Comparison of ENCODE assay signal across 7 cellular contexts in the genomic region with DNA sequence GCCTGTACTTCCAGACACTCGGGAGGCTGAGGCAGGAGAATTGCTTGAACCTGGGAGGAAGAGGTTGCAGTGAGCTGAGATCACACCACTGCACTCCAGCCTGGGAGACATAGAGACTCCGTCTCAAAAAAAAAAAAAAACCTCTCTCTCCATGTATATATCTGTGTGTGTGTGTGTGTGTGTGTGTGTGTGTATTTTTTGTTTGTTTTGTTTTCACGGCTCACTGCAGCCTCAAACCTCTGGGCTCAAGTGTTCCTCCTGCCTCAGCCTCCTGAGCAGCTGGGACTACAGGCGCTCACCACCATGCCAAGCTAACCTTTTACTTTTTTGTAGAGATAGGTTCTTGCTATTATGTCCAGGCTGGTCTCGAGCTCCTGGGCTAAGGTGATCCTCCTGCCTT. TPM values are rescaled to one million over a fixed set of nuclear protein-coding genes. Genes with fewer than 3 reads are reported as not detected.
A peak's percentile ranks its signal among the peaks of the same experiment; 100 is the strongest.
DNase-seq lines count a peak whose midpoint lies in the region; ATAC-seq and TF ChIP-seq lines count a peak whose summit lies in the region.
"Not testable (repeated sequence)": the region's sequence is repeated elsewhere in the genome, so short reads cannot be mapped to it uniquely, and the experiment has no call there.

No MANE protein-coding gene starts in this region.

- H2BK5ac ChIP-seq in trophoblast cell (ENCODE audit: low read depth, low read length, poor library complexity): peak overlapping the region; percentile 6

- not testable (repeated sequence) for H2AK5ac ChIP-seq in trophoblast cell (ENCODE audit: low read length)

- H3K79me1 ChIP-seq in trophoblast cell (ENCODE audit: low read length): peaks cover 17% of the 10 kb centered on the region

- H2BK12ac ChIP-seq in trophoblast cell (ENCODE audit: low read length): peak overlapping the region; percentile 50

- H3K4me3 Mint-ChIP-seq in CD8-positive, alpha-beta memory T cell: peak overlapping the region in 2 of 7 donors; percentile 13 to 74
- peak overlapping the region; percentile 55 for H3K4me3 Mint-ChIP-seq in T-helper 17 cell
- H3K4me3 Mint-ChIP-seq in activated T-helper 1 cell treated with anti-CD3 and anti-CD28 coated beads, Interleukin-12 subunit alpha, Interleukin-12 subunit beta, Interleukin-2, Interleukin-4 antibody, amounts not matched to agents 30 ng/mL and 10 ng/mL and 1 ng/mL, durations not matched to agents 14 hours and 24 hours and 36 hours; dendritic cell treated with granulocyte-macrophage colony-stimulating factor and Interleukin-4, amounts not matched to agents 40 ng/mL and 50 ng/mL, for 4 days: not testable (repeated sequence)

- H3K18ac ChIP-seq in trophoblast cell (ENCODE audit: low read length): not testable (repeated sequence)

- not testable (repeated sequence) for H3K27me3 ChIP-seq in CD8-positive, alpha-beta memory T cell (ENCODE audit: insufficient read depth, low read length, poor library complexity, severe bottlenecking); HL-60 (ENCODE audit: insufficient read depth, poor library complexity, severe bottlenecking); trophoblast cell (ENCODE audit: insufficient read depth, low read length)

- POLR2A ChIA-PET in CD8-positive, alpha-beta memory T cell (lab: Charles Lee): interaction anchor here (0.6 to 4.8 kb wide), 5 partner anchors 13 to 33 kb away, joined by 3 to 80 read pairs (median 24); partner anchors contain the start of gene PCBP1

- intact Hi-C loops in activated T-helper 1 cell treated with anti-CD3 and anti-CD28 coated beads, Interleukin-12 subunit alpha, Interleukin-12 subunit beta, Interleukin-2, Interleukin-4 antibody, amounts not matched to agents 30 ng/mL and 10 ng/mL and 1 ng/mL, durations not matched to agents 14 hours and 24 hours and 36 hours (cut with micrococcal nuclease); dendritic cell treated with granulocyte-macrophage colony-stimulating factor and Interleukin-4, amounts not matched to agents 40 ng/mL and 50 ng/mL, for 4 days (cut with micrococcal nuclease): not testable (repeated sequence)

- H3K27me3 Mint-ChIP-seq in CD8-positive, alpha-beta memory T cell; T-helper 17 cell; activated T-helper 1 cell treated with anti-CD3 and anti-CD28 coated beads, Interleukin-12 subunit alpha, Interleukin-12 subunit beta, Interleukin-2, Interleukin-4 antibody, amounts not matched to agents 30 ng/mL and 10 ng/mL and 1 ng/mL, durations not matched to agents 14 hours and 24 hours and 36 hours (ENCODE audit: insufficient read depth); dendritic cell treated with granulocyte-macrophage colony-stimulating factor and Interleukin-4, amounts not matched to agents 40 ng/mL and 50 ng/mL, for 4 days: not testable (repeated sequence)

- not testable (repeated sequence) for H3K4ac ChIP-seq in trophoblast cell (ENCODE audit: low read depth, low read length)

- not testable (repeated sequence) for H3K14ac ChIP-seq in trophoblast cell (ENCODE audit: low read length)

- not testable (repeated sequence) for H2BK120ac ChIP-seq in trophoblast cell (ENCODE audit: insufficient read depth, low read length, poor library complexity)

- H3K4me3 ChIP-seq in CD8-positive, alpha-beta memory T cell (ENCODE audit: low read length); HL-60 (replicated peaks; ENCODE audit: insufficient read depth, low read length); trophoblast cell (ENCODE audit: low read depth, low read length): not testable (repeated sequence)

- CTCF ChIA-PET in CD8-positive, alpha-beta memory T cell (lab: Charles Lee): interaction anchor here (0.9 to 9.2 kb wide), 8 partner anchors 14 to 37 kb away, joined by 3 to 105 read pairs (median 4); partner anchors contain the start of gene PCBP1

- not testable (repeated sequence) for H3K4me2 ChIP-seq in trophoblast cell (ENCODE audit: low read length)

- H3K4me1 ChIP-seq in CD8-positive, alpha-beta memory T cell (ENCODE audit: insufficient read depth, low read length): peaks cover 47% of the 10 kb centered on the region
- H3K4me1 ChIP-seq in trophoblast cell (ENCODE audit: control insufficient read depth in 1 of 2, insufficient read depth in 2 of 2, low read length in 2 of 2): peaks cover 20 to 27% of the 10 kb centered on the region in 2 experiments

- not testable (repeated sequence) for H3K27ac ChIP-seq in CD8-positive, alpha-beta memory T cell (ENCODE audit: low read depth, low read length); trophoblast cell (ENCODE audit: low read depth, low read length)
- peak overlapping the region; percentile 66 for H3K27ac ChIP-seq in HL-60 (replicated peaks)

- H3K36me3 ChIP-seq in CD8-positive, alpha-beta memory T cell (ENCODE audit: insufficient read depth, low read length); trophoblast cell (ENCODE audit: control insufficient read depth in 1 of 2, insufficient read depth in 2 of 2, low read length in 2 of 2): not testable (repeated sequence)

- not testable (repeated sequence) for H3K79me2 ChIP-seq in trophoblast cell (ENCODE audit: control insufficient read depth, insufficient read depth, low read length, poor library complexity)

- not testable (repeated sequence) for H3K23ac ChIP-seq in trophoblast cell (ENCODE audit: low read length)

- H3K9ac ChIP-seq in trophoblast cell (ENCODE audit: low read length): not testable (repeated sequence)

- H3K4me1 Mint-ChIP-seq in CD8-positive, alpha-beta memory T cell: peaks cover 44 to 55% (median 55%) of the 10 kb centered on the region in 3 donors
- H3K4me1 Mint-ChIP-seq in T-helper 17 cell: peaks cover 32% of the 10 kb centered on the region
- peaks cover 48% of the 10 kb centered on the region for H3K4me1 Mint-ChIP-seq in activated T-helper 1 cell treated with anti-CD3 and anti-CD28 coated beads, Interleukin-12 subunit alpha, Interleukin-12 subunit beta, Interleukin-2, Interleukin-4 antibody, amounts not matched to agents 30 ng/mL and 10 ng/mL and 1 ng/mL, durations not matched to agents 14 hours and 24 hours and 36 hours (ENCODE audit: low read depth)
- peaks cover 51% of the 10 kb centered on the region for H3K4me1 Mint-ChIP-seq in dendritic cell treated with granulocyte-macrophage colony-stimulating factor and Interleukin-4, amounts not matched to agents 40 ng/mL and 50 ng/mL, for 4 days (ENCODE audit: low read depth)

- not testable (repeated sequence) for H4K12ac ChIP-seq in trophoblast cell (ENCODE audit: low read depth, low read length)

- H2AFZ ChIP-seq in trophoblast cell (ENCODE audit: insufficient read depth, low read length, poor library complexity): not testable (repeated sequence)

- H4K8ac ChIP-seq in trophoblast cell (ENCODE audit: low read depth, low read length): not testable (repeated sequence)

- not testable (repeated sequence) for H3K9me3 Mint-ChIP-seq in CD8-positive, alpha-beta memory T cell; activated T-helper 1 cell treated with anti-CD3 and anti-CD28 coated beads, Interleukin-12 subunit alpha, Interleukin-12 subunit beta, Interleukin-2, Interleukin-4 antibody, amounts not matched to agents 30 ng/mL and 10 ng/mL and 1 ng/mL, durations not matched to agents 14 hours and 24 hours and 36 hours; dendritic cell treated with granulocyte-macrophage colony-stimulating factor and Interleukin-4, amounts not matched to agents 40 ng/mL and 50 ng/mL, for 4 days

- not testable (repeated sequence) for H3K9me3 ChIP-seq in CD8-positive, alpha-beta memory T cell (ENCODE audit: low read length); T-helper 17 cell (ENCODE audit: control insufficient read depth, low read length, poor library complexity, severe bottlenecking); trophoblast cell (ENCODE audit: insufficient read depth, low read depth, low read length)

- H3K27ac Mint-ChIP-seq in CD8-positive, alpha-beta memory T cell: peak overlapping the region in 6 of 8 donors; percentile 78 to 99 (median 98)
- peak overlapping the region; percentile 97 for H3K27ac Mint-ChIP-seq in T-helper 17 cell
- H3K27ac Mint-ChIP-seq in activated T-helper 1 cell treated with anti-CD3 and anti-CD28 coated beads, Interleukin-12 subunit alpha, Interleukin-12 subunit beta, Interleukin-2, Interleukin-4 antibody, amounts not matched to agents 30 ng/mL and 10 ng/mL and 1 ng/mL, durations not matched to agents 14 hours and 24 hours and 36 hours: peak overlapping the region; percentile 40
- peak overlapping the region; percentile 86 for H3K27ac Mint-ChIP-seq in dendritic cell treated with granulocyte-macrophage colony-stimulating factor and Interleukin-4, amounts not matched to agents 40 ng/mL and 50 ng/mL, for 4 days

- no CpG with 5 or more reads among the region's 5 CpGs for WGBS in trophoblast cell (ENCODE audit: extremely low coverage, insufficient coverage, insufficient read length)

- DNase-seq in CD8-positive, alpha-beta memory T cell; HL-60 (ENCODE audit: low read depth in 1 of 2, low spot score in 1 of 2); T-helper 17 cell; activated T-helper 1 cell treated with anti-CD3 and anti-CD28 coated beads, Interleukin-12 subunit alpha, Interleukin-12 subunit beta, Interleukin-2, Interleukin-4 antibody, amounts not matched to agents 30 ng/mL and 10 ng/mL and 1 ng/mL, durations not matched to agents 14 hours and 24 hours and 36 hours (ENCODE audit: low spot score); trophoblast cell: not testable (repeated sequence)
- peak; percentile 24 for DNase-seq in mesenteric fat pad (ENCODE audit: low spot score)

- not testable (repeated sequence) for TF ChIP-seq CTCF in HL-60 (IDR thresholded peaks at IDR 0.05; ENCODE audit: insufficient read depth, low read length)

- not testable (repeated sequence) for H3K36me3 Mint-ChIP-seq in CD8-positive, alpha-beta memory T cell; T-helper 17 cell (ENCODE audit: low read depth); activated T-helper 1 cell treated with anti-CD3 and anti-CD28 coated beads, Interleukin-12 subunit alpha, Interleukin-12 subunit beta, Interleukin-2, Interleukin-4 antibody, amounts not matched to agents 30 ng/mL and 10 ng/mL and 1 ng/mL, durations not matched to agents 14 hours and 24 hours and 36 hours (ENCODE audit: low read depth); dendritic cell treated with granulocyte-macrophage colony-stimulating factor and Interleukin-4, amounts not matched to agents 40 ng/mL and 50 ng/mL, for 4 days (ENCODE audit: low read depth)

- H4K91ac ChIP-seq in trophoblast cell (ENCODE audit: low read depth, low read length): not testable (repeated sequence)

- not testable (repeated sequence) for ATAC-seq in T-helper 17 cell

RNA-seq across cellular contexts. Expression of gene PCBP1, which starts 23.1 kb away (rescaled TPM):
- total RNA-seq in CD8-positive, alpha-beta memory T cell: 100 to 1,000 TPM; 428 to 434 TPM
- 161 TPM for polyA plus RNA-seq in CD8-positive, alpha-beta memory T cell
- total RNA-seq in T-helper 17 cell (100 to 1,000 TPM; 334 to 345 TPM), mesenteric fat pad (399 TPM)
- total RNA-seq in activated T-helper 1 cell treated with anti-CD3 and anti-CD28 coated beads, Interleukin-12 subunit alpha, Interleukin-12 subunit beta, Interleukin-2, Interleukin-4 antibody, amounts not matched to agents 30 ng/mL and 10 ng/mL and 1 ng/mL, durations not matched to agents 14 hours and 24 hours and 36 hours: 426 and 427 TPM in 2 replicates
- 407 and 419 TPM in 2 replicates for polyA plus RNA-seq in trophoblast cell (2013)

Comparison
In these comparisons a context has a peak if more than half of its experiments do, and no peak if none do; other contexts are left out.
1. H3K27ac Mint-ChIP-seq: peak in every context shown above with its lines; median percentile 98 in CD8-positive, alpha-beta memory T cell; 97 in T-helper 17 cell; 86 in dendritic cell treated with granulocyte-macrophage colony-stimulating factor and Interleukin-4, amounts not matched to agents 40 ng/mL and 50 ng/mL, for 4 days; 40 in activated T-helper 1 cell treated with anti-CD3 and anti-CD28 coated beads, Interleukin-12 subunit alpha, Interleukin-12 subunit beta, Interleukin-2, Interleukin-4 antibody, amounts not matched to agents 30 ng/mL and 10 ng/mL and 1 ng/mL, durations not matched to agents 14 hours and 24 hours and 36 hours.